ENCODE assay signal across 9 cellular contexts in genomic region chr22:41478891-41479521, GRCh38. TPM values are rescaled to one million over a fixed set of nuclear protein-coding genes. Genes with fewer than 3 reads are reported as not detected.
A peak's percentile ranks its signal among the peaks of the same experiment; 100 is the strongest.
DNase-seq lines count a peak whose midpoint lies in the region; ATAC-seq and TF ChIP-seq lines count a peak whose summit lies in the region.
"Had no signal": no experiment of that assay in that cellular context is flagged by ENCODE, and none has a peak within 500 bp of the region (broad histone marks: within the 10 kb centered on the region; RNA-seq: fewer than 3 reads in every experiment).

No MANE protein-coding gene starts in this region.

- H3K4me2 ChIP-seq in OCI-LY3 (ENCODE audit: low read length) (peak overlapping the region; percentile 10; the same call in 1 of the 2 replicates), smooth muscle cell (no peak overlapping the region)

- ATAC-seq in GM19463 (IDR thresholded peaks at IDR 0.05; ENCODE audit: unreplicated experiment) (peak; percentile 43), GM21390 (IDR thresholded peaks at IDR 0.05; ENCODE audit: unreplicated experiment) (no peak)

- H3K79me2 ChIP-seq in OCI-LY3 (ENCODE audit: low read length), result peaks cover 85% of the 10 kb centered on the region
- peaks cover 78% of the 10 kb centered on the region for H3K79me2 ChIP-seq in smooth muscle cell (ENCODE audit: low read depth)

- DNase-seq in fibroblast of the conjunctiva (ENCODE audit: low read depth), result peak; percentile 83
- no peak for DNase-seq in smooth muscle cell (lab: John Stamatoyannopoulos, UW; ENCODE audit: unreplicated experiment)
- no peak for DNase-seq in epidermal melanocyte (ENCODE audit: insufficient read length, low spot score)
- no peak for DNase-seq in kidney glomerular epithelial cell (lab: John Stamatoyannopoulos, UW)
- DNase-seq in GOT3 (lab: John Stamatoyannopoulos, UW), result no peak
- DNase-seq: activated CD4-positive, alpha-beta T cell treated with anti-CD3 and anti-CD28 coated beads, Interleukin-2, amount 10 ng/mL, durations not matched to agents 7 days and 5 days had no signal

- peaks cover 18% of the 10 kb centered on the region for H3F3A ChIP-seq in smooth muscle cell (ENCODE audit: low read depth)

- no peak overlapping the region for H3K9ac ChIP-seq in OCI-LY3 (ENCODE audit: low read length)
- H3K9ac ChIP-seq in smooth muscle cell (ENCODE audit: low read depth), result no peak overlapping the region

- H2AFZ ChIP-seq in OCI-LY3 (ENCODE audit: low read depth, low read length), result no peak overlapping the region
- no peak overlapping the region for H2AFZ ChIP-seq in smooth muscle cell (ENCODE audit: low read depth)

- H3K4me1 ChIP-seq in OCI-LY3 (ENCODE audit: low read length) (peaks cover 26% of the 10 kb centered on the region), smooth muscle cell (ENCODE audit: low read depth) (peaks cover 32% of the 10 kb centered on the region)

- TF ChIP-seq CTCF in OCI-LY3 (IDR thresholded peaks at IDR 0.05; ENCODE audit: low read depth, low read length), result no peak
- TF ChIP-seq CTCF in smooth muscle cell (IDR thresholded peaks at IDR 0.05; ENCODE audit: borderline replicate concordance, insufficient read depth, poor library complexity, severe bottlenecking), result no peak

- H3K9me3 ChIP-seq in OCI-LY3 (ENCODE audit: insufficient read depth, low read length) (no peaks in the 10 kb centered on the region), smooth muscle cell (replicated peaks; ENCODE audit: low read depth) (no peaks in the 10 kb centered on the region)

- H4K20me1 ChIP-seq in OCI-LY3 (ENCODE audit: insufficient read depth, low read length) (peaks cover 29% of the 10 kb centered on the region), smooth muscle cell (ENCODE audit: low read depth) (peaks cover 96% of the 10 kb centered on the region)

- 69% methylated on average over 7 of the region's 7 CpGs for WGBS in smooth muscle cell (ENCODE audit: low lambda C conversion rate)

- H3K27me3 ChIP-seq in OCI-LY3 (ENCODE audit: low read depth, low read length), result no peaks in the 10 kb centered on the region
- H3K27me3 ChIP-seq in smooth muscle cell (ENCODE audit: low read depth), result no peaks in the 10 kb centered on the region

- peaks cover 6% of the 10 kb centered on the region for H3K36me3 ChIP-seq in OCI-LY3 (replicated peaks; ENCODE audit: low read depth, low read length)
- H3K36me3 ChIP-seq in smooth muscle cell (ENCODE audit: low read depth), result no peaks in the 10 kb centered on the region

- H3K27ac ChIP-seq in OCI-LY3 (ENCODE audit: low read length) (peak overlapping the region; percentile 79), smooth muscle cell (ENCODE audit: low read depth) (peak overlapping the region; percentile 28)

- H3K4me3 ChIP-seq in OCI-LY3 (ENCODE audit: low read length) (no peak overlapping the region), smooth muscle cell (no peak overlapping the region)

RNA-seq across cellular contexts. Expression of gene ACO2, which starts 10.1 kb away (rescaled TPM):
- total RNA-seq in smooth muscle cell, result 33.0 and 33.4 TPM in 2 replicates
- polyA plus RNA-seq in smooth muscle cell, result 72.1 and 85.5 TPM in 2 replicates

RNA-seq across cellular contexts. Expression of gene PHF5A, which starts 10.5 kb away (rescaled TPM):
- 28.3 and 42.7 TPM in 2 replicates for total RNA-seq in smooth muscle cell
- 19.4 and 24.2 TPM in 2 replicates for polyA plus RNA-seq in smooth muscle cell

RNA-seq across cellular contexts. Expression of gene TOB2, which starts 32.4 kb away (rescaled TPM):
- 17.9 and 19.7 TPM in 2 replicates for total RNA-seq in smooth muscle cell
- polyA plus RNA-seq in smooth muscle cell, result 25.6 and 27.0 TPM in 2 replicates
